Comparison of ENCODE assay signal across 17 cellular contexts in genomic region chr21:36075171-36075570, GRCh38. TPM values are rescaled to one million over a fixed set of nuclear protein-coding genes. Genes with fewer than 3 reads are reported as not detected.
DNase-seq lines count a peak whose midpoint lies in the region; ATAC-seq, FAIRE-seq and TF ChIP-seq lines count a peak whose summit lies in the region.
"Had no signal": no experiment of that assay in that cellular context is flagged by ENCODE, and none has a peak within 500 bp of the region (broad histone marks: within the 10 kb centered on the region; RNA-seq: fewer than 3 reads in every experiment).

No MANE protein-coding gene starts in this region.

- peak overlapping the region; percentile 76 for H3K27ac ChIP-seq in GM23338 (ENCODE audit: low read depth)
- peak overlapping the region in 1 of 2 donors; percentile 57 for H3K27ac ChIP-seq in prostate gland
- H3K27ac ChIP-seq: cardiac muscle cell, RWPE1 had no signal

- ATAC-seq in GM23338 (no peak), HG03135 (IDR thresholded peaks at IDR 0.05; ENCODE audit: unreplicated experiment) (no peak)

- no peak overlapping the region; the same call in 1 of the 2 replicates for H3K27ac Mint-ChIP-seq in GM23338
- peak overlapping the region; percentile 72 for H3K27ac Mint-ChIP-seq in activated T-helper 2 cell treated with anti-CD3 and anti-CD28 coated beads, Interferon-gamma antibody, Interleukin-2, Interleukin-4, amounts not matched to agents 10 μg/mL and 5 μg/mL and 100 μg/mL, durations not matched to agents 14 hours and 24 hours and 36 hours
- H3K27ac Mint-ChIP-seq: activated naive CD8-positive, alpha-beta T cell treated with anti-CD3 and anti-CD28 coated beads, Interleukin-2, amount 10 ng/mL, durations not matched to agents 7 days and 5 days had no signal

- DNase-seq in GM23338 (ENCODE audit: low spot score) (no peak), foreskin melanocyte (peak; percentile 91), prostate gland (ENCODE audit: low spot score) (peak; percentile 57), GM19239 (ENCODE audit: insufficient read length, low spot score) (no peak), NCI-H446 (lab: John Stamatoyannopoulos, UW) (no peak)
- DNase-seq in activated T-helper 2 cell treated with anti-CD3 and anti-CD28 coated beads, Interferon-gamma antibody, Interleukin-2, Interleukin-4, amounts not matched to agents 10 μg/mL and 5 μg/mL and 100 μg/mL, durations not matched to agents 14 hours and 24 hours and 36 hours (ENCODE audit: low spot score) = no peak
- no peak for DNase-seq in activated CD4-positive, alpha-beta T cell treated with anti-CD3 and anti-CD28 coated beads for 48 hours
- DNase-seq: activated CD4-positive, alpha-beta T cell treated with anti-CD3 and anti-CD28 coated beads, Interleukin-2, amount 50 U/mL, for 48 hours; activated naive CD8-positive, alpha-beta T cell treated with anti-CD3 and anti-CD28 coated beads, Interleukin-2, amount 10 ng/mL, durations not matched to agents 7 days and 5 days; activated T-cell treated with anti-CD3 and anti-CD28 coated beads, Interleukin-2, amount 50 U/mL, for 24 hours; effector CD4-positive, alpha-beta T cell; NCI-H1092 treated with DMSO at 0.1 percent for 48 hours had no signal

- H3K4me1 Mint-ChIP-seq in GM23338 = peaks cover 54% of the 10 kb centered on the region
- peaks cover 63% of the 10 kb centered on the region for H3K4me1 Mint-ChIP-seq in activated T-helper 2 cell treated with anti-CD3 and anti-CD28 coated beads, Interferon-gamma antibody, Interleukin-2, Interleukin-4, amounts not matched to agents 10 μg/mL and 5 μg/mL and 100 μg/mL, durations not matched to agents 14 hours and 24 hours and 36 hours (ENCODE audit: low read depth)

- H3K4me1 ChIP-seq in GM23338 (ENCODE audit: insufficient read depth) = peaks cover 51% of the 10 kb centered on the region
- H3K4me1 ChIP-seq in prostate gland (replicated peaks) = peaks cover 20% of the 10 kb centered on the region

- TF ChIP-seq CTCF in GM23338 (conservative IDR thresholded peaks at IDR 0.05; ENCODE audit: low read depth in 2 of 2) = no peak
- TF ChIP-seq CTCF in prostate gland (IDR thresholded peaks at IDR 0.05) = no peak

- peaks cover 10% of the 10 kb centered on the region for H3F3A ChIP-seq in GM23338 (replicated peaks; ENCODE audit: low read depth)

- no peaks in the 10 kb centered on the region for H4K20me1 ChIP-seq in GM23338 (replicated peaks; ENCODE audit: insufficient read depth)

- peaks cover 12% of the 10 kb centered on the region for H3K36me3 ChIP-seq in GM23338 (ENCODE audit: insufficient read depth)
- no peaks in the 10 kb centered on the region for H3K36me3 ChIP-seq in prostate gland
- H3K36me3 ChIP-seq: cardiac muscle cell had no signal

- intact Hi-C loops in activated T-helper 2 cell treated with anti-CD3 and anti-CD28 coated beads, Interferon-gamma antibody, Interleukin-2, Interleukin-4, amounts not matched to agents 10 μg/mL and 5 μg/mL and 100 μg/mL, durations not matched to agents 14 hours and 24 hours and 36 hours (cut with micrococcal nuclease) = no loop called here
- intact Hi-C loops in prostate gland (cut with DNase I) = no loop called here

- no peak overlapping the region for H2AFZ ChIP-seq in GM23338

- TF ChIP-seq POLR2A in prostate gland (IDR thresholded peaks at IDR 0.05) = no peak

- H3K9me3 ChIP-seq in prostate gland = no peaks in the 10 kb centered on the region

- no peak overlapping the region for H3K4me3 ChIP-seq in GM23338
- H3K4me3 ChIP-seq in prostate gland = no peak overlapping the region
- H3K4me3 ChIP-seq: cardiac muscle cell had no signal

- FAIRE-seq in GM19239 (lab: Jason Lieb, UNC) = no peak
- FAIRE-seq: G401.6 had no signal

- H3K36me3 Mint-ChIP-seq in GM23338 (ENCODE audit: low read depth) = peaks cover 33% of the 10 kb centered on the region
- peaks cover 33% of the 10 kb centered on the region for H3K36me3 Mint-ChIP-seq in activated T-helper 2 cell treated with anti-CD3 and anti-CD28 coated beads, Interferon-gamma antibody, Interleukin-2, Interleukin-4, amounts not matched to agents 10 μg/mL and 5 μg/mL and 100 μg/mL, durations not matched to agents 14 hours and 24 hours and 36 hours (ENCODE audit: low read depth)
- H3K36me3 Mint-ChIP-seq: IgD-negative memory B cell had no signal

- H3K9me3 Mint-ChIP-seq in GM23338 = peaks cover 6% of the 10 kb centered on the region; the same call in 2 of the 3 replicates
- H3K9me3 Mint-ChIP-seq in activated T-helper 2 cell treated with anti-CD3 and anti-CD28 coated beads, Interferon-gamma antibody, Interleukin-2, Interleukin-4, amounts not matched to agents 10 μg/mL and 5 μg/mL and 100 μg/mL, durations not matched to agents 14 hours and 24 hours and 36 hours = peaks cover 7% of the 10 kb centered on the region
- H3K9me3 Mint-ChIP-seq: activated T-cell treated with anti-CD3 and anti-CD28 coated beads, Interleukin-2, amount 50 U/mL, for 24 hours; IgD-negative memory B cell had no signal

- H3K27me3 Mint-ChIP-seq in GM23338 (ENCODE audit: insufficient read depth, low read depth, poor library complexity) = peaks cover 8% of the 10 kb centered on the region
- H3K27me3 Mint-ChIP-seq in activated T-helper 2 cell treated with anti-CD3 and anti-CD28 coated beads, Interferon-gamma antibody, Interleukin-2, Interleukin-4, amounts not matched to agents 10 μg/mL and 5 μg/mL and 100 μg/mL, durations not matched to agents 14 hours and 24 hours and 36 hours (ENCODE audit: low read depth) = no peaks in the 10 kb centered on the region
- H3K27me3 Mint-ChIP-seq: activated naive CD8-positive, alpha-beta T cell treated with anti-CD3 and anti-CD28 coated beads, Interleukin-2, amount 10 ng/mL, durations not matched to agents 7 days and 5 days; activated T-cell treated with anti-CD3 and anti-CD28 coated beads, Interleukin-2, amount 50 U/mL, for 24 hours; IgD-negative memory B cell had no signal

- no peaks in the 10 kb centered on the region for H3K27me3 ChIP-seq in GM23338 (ENCODE audit: insufficient read depth)
- H3K27me3 ChIP-seq in prostate gland (replicated peaks; ENCODE audit: insufficient read depth) = no peaks in the 10 kb centered on the region
- H3K27me3 ChIP-seq: cardiac muscle cell had no signal

- H3K4me2 ChIP-seq in GM23338 = peak overlapping the region; percentile 25

- H3K4me3 Mint-ChIP-seq in GM23338 = no peak overlapping the region; the same call in 2 of the 3 replicates
- no peak overlapping the region for H3K4me3 Mint-ChIP-seq in activated T-helper 2 cell treated with anti-CD3 and anti-CD28 coated beads, Interferon-gamma antibody, Interleukin-2, Interleukin-4, amounts not matched to agents 10 μg/mL and 5 μg/mL and 100 μg/mL, durations not matched to agents 14 hours and 24 hours and 36 hours (ENCODE audit: low read depth)
- H3K4me3 Mint-ChIP-seq: activated naive CD8-positive, alpha-beta T cell treated with anti-CD3 and anti-CD28 coated beads, Interleukin-2, amount 10 ng/mL, durations not matched to agents 7 days and 5 days; activated T-cell treated with anti-CD3 and anti-CD28 coated beads, Interleukin-2, amount 50 U/mL, for 24 hours had no signal

- H3K9me2 ChIP-seq in GM23338 (ENCODE audit: insufficient read depth) = no peaks in the 10 kb centered on the region

- peaks cover 22% of the 10 kb centered on the region for H3K79me2 ChIP-seq in GM23338 (replicated peaks; ENCODE audit: insufficient read depth)

- 36% methylated on average over 3 of the region's 3 CpGs for WGBS in prostate gland

TF ChIP-seq in GM23338, 12 proteins besides CTCF, POLR2A, EP300 and RAD21 (continues in another document):
- TF ChIP-seq EZH2 (IDR thresholded peaks at IDR 0.05; ENCODE audit: low read depth, unreplicated experiment) (no peak), EZH2phosphoT487 (IDR thresholded peaks at IDR 0.05; ENCODE audit: unreplicated experiment) (no peak), JUNB (IDR thresholded peaks at IDR 0.05; ENCODE audit: unreplicated experiment) (no peak)

RNA-seq across cellular contexts. Expression of gene CBR1, which starts 5.3 kb away (rescaled TPM):
- 487 and 499 TPM in 2 replicates for total RNA-seq in GM23338 (2014; rRNA removed; shearing (Covaris generic))
- 273 and 285 TPM in 2 replicates for polyA plus RNA-seq in GM23338 (2016; fragmentation: Nextera tagmentation; extraction: Ambion mirVana)
- 62.2 and 62.7 TPM in 2 replicates for total RNA-seq in activated T-helper 2 cell treated with anti-CD3 and anti-CD28 coated beads, Interferon-gamma antibody, Interleukin-2, Interleukin-4, amounts not matched to agents 10 μg/mL and 5 μg/mL and 100 μg/mL, durations not matched to agents 14 hours and 24 hours and 36 hours
- 100 to 1,000 TPM; 200 to 571 TPM for total RNA-seq in prostate gland

RNA-seq across cellular contexts. Expression of gene SETD4, which starts 14.8 kb away (rescaled TPM):
- 33.8 and 45.1 TPM in 2 replicates for total RNA-seq in GM23338 (2014; rRNA removed; shearing (Covaris generic))
- 32.5 and 33.1 TPM in 2 replicates for polyA plus RNA-seq in GM23338 (2016; fragmentation: Nextera tagmentation; extraction: Ambion mirVana)
- total RNA-seq in activated T-helper 2 cell treated with anti-CD3 and anti-CD28 coated beads, Interferon-gamma antibody, Interleukin-2, Interleukin-4, amounts not matched to agents 10 μg/mL and 5 μg/mL and 100 μg/mL, durations not matched to agents 14 hours and 24 hours and 36 hours = 21.4 and 23.8 TPM in 2 replicates
- 10 to 100 TPM; 19.8 to 36.3 TPM for total RNA-seq in prostate gland

RNA-seq across cellular contexts. Expression of gene CBR3, which starts 59.7 kb away (rescaled TPM):
- total RNA-seq in GM23338 (2014; rRNA removed; shearing (Covaris generic)) = 4.0 and 4.6 TPM in 2 replicates
- polyA plus RNA-seq in GM23338 (2016; fragmentation: Nextera tagmentation; extraction: Ambion mirVana) = 8.2 and 8.7 TPM in 2 replicates
- 23.2 and 25.8 TPM in 2 replicates for total RNA-seq in activated T-helper 2 cell treated with anti-CD3 and anti-CD28 coated beads, Interferon-gamma antibody, Interleukin-2, Interleukin-4, amounts not matched to agents 10 μg/mL and 5 μg/mL and 100 μg/mL, durations not matched to agents 14 hours and 24 hours and 36 hours
- 10 to 100 TPM; 18.5 to 41.2 TPM for total RNA-seq in prostate gland
- total RNA-seq: cardiac muscle cell had no signal
- polyA plus RNA-seq: cardiac muscle cell had no signal

Comparison
In these comparisons a context has a peak if more than half of its experiments do, and no peak if none do; other contexts are left out.
1. DNase-seq: peak in foreskin melanocyte (single experiment) and prostate gland (single experiment); none in GM23338 (single experiment), activated T-helper 2 cell treated with anti-CD3 and anti-CD28 coated beads, Interferon-gamma antibody, Interleukin-2, Interleukin-4, amounts not matched to agents 10 μg/mL and 5 μg/mL and 100 μg/mL, durations not matched to agents 14 hours and 24 hours and 36 hours (single experiment), GM19239 (single experiment), NCI-H446 (0 of 2) and activated CD4-positive, alpha-beta T cell treated with anti-CD3 and anti-CD28 coated beads for 48 hours (single experiment).